12 cellular contexts compared by ENCODE assay signal in genomic region chr6:5115168-5115567, GRCh38. TPM values are rescaled to one million over a fixed set of nuclear protein-coding genes. Genes with fewer than 3 reads are reported as not detected.
DNase-seq lines count a peak whose midpoint lies in the region; ATAC-seq and TF ChIP-seq lines count a peak whose summit lies in the region.
"Had no signal": no experiment of that assay in that cellular context is flagged by ENCODE, and none has a peak within 500 bp of the region (broad histone marks: within the 10 kb centered on the region; RNA-seq: fewer than 3 reads in every experiment).

No MANE protein-coding gene starts in this region.

- peak; percentile 85 for ATAC-seq in mucosa of descending colon
- no peak for ATAC-seq in T-cell (replicated peaks in 1 of 4)
- no peak for ATAC-seq in psoas muscle
- ATAC-seq in activated T-cell treated with anti-CD3 and anti-CD28 coated beads, Interleukin-2, amount 50 U/mL, for 72 hours (replicated peaks in 1 of 2), result no peak
- ATAC-seq: stimulated activated naive CD8-positive, alpha-beta T cell treated with anti-CD3 and anti-CD28 coated beads, Interleukin-15, amount 100 ng/mL, for 72 hours had no signal

- no peak overlapping the region for H3K27ac Mint-ChIP-seq in T-cell
- no peak overlapping the region for H3K27ac Mint-ChIP-seq in activated T-cell treated with anti-CD3 and anti-CD28 coated beads, Interleukin-2, amount 50 U/mL, for 72 hours
- H3K27ac Mint-ChIP-seq: CD8-positive, alpha-beta memory T cell; stimulated activated naive CD8-positive, alpha-beta T cell treated with anti-CD3 and anti-CD28 coated beads, Interleukin-15, amount 100 ng/mL, for 72 hours had no signal

- H4K20me1 ChIP-seq in OCI-LY7 (ENCODE audit: insufficient read depth, low read length), result no peaks in the 10 kb centered on the region

- WGBS in psoas muscle, 3 donors, result 92% methylated on average over 10 of the region's 10 CpGs

- no peaks in the 10 kb centered on the region for H3K79me2 ChIP-seq in OCI-LY7 (ENCODE audit: insufficient read depth, low read depth, low read length)

- CTCF ChIA-PET in OCI-LY7 (lab: Charles Lee; ENCODE audit: unreplicated experiment), result no interaction called here
- CTCF ChIA-PET in T-cell (lab: Charles Lee), result no interaction called here

- H3K36me3 ChIP-seq in OCI-LY7 (ENCODE audit: insufficient read depth, low read length) (no peaks in the 10 kb centered on the region; the same call in 1 of the 2 replicates), mucosa of descending colon (ENCODE audit: low read depth) (no peaks in the 10 kb centered on the region), psoas muscle (ENCODE audit: insufficient read depth in 1 of 2, low read depth in 1 of 2) (no peaks in the 10 kb centered on the region)

- POLR2A ChIA-PET in OCI-LY7 (lab: Charles Lee), result interaction anchor here (1.0 kb wide), 1 partner anchor 17 kb away, joined by 3 read pairs; no protein-coding TSS in a partner anchor
- POLR2A ChIA-PET in T-cell (lab: Charles Lee), result no interaction called here

- peak; percentile 88 for DNase-seq in DMS53 (lab: John Stamatoyannopoulos, UW)
- no peak for DNase-seq in OCI-LY7 (ENCODE audit: low spot score)
- peak; percentile 74 for DNase-seq in fibroblast of gingiva (ENCODE audit: low read depth)
- DNase-seq in mucosa of descending colon, result peak in 2 of 3 donors; percentile 58 to 67
- DNase-seq in SHP77 (lab: John Stamatoyannopoulos, UW), result no peak
- no peak for DNase-seq in T-cell
- DNase-seq in psoas muscle, result no peak
- no peak for DNase-seq in activated T-cell treated with anti-CD3 and anti-CD28 coated beads, Interleukin-2, amount 50 U/mL, for 72 hours
- DNase-seq: CD8-positive, alpha-beta memory T cell; GF-D8; NCI-H2227 treated with DMSO at 0.1 percent for 48 hours; stimulated activated naive CD8-positive, alpha-beta T cell treated with anti-CD3 and anti-CD28 coated beads, Interleukin-15, amount 100 ng/mL, for 72 hours had no signal

- 0 out of 2 replicates have a peak, but pooled peaks have one; percentile 17 for TF ChIP-seq CTCF in OCI-LY7 (conservative IDR thresholded peaks at IDR 0.05; ENCODE audit: low read length)
- TF ChIP-seq CTCF in mucosa of descending colon (IDR thresholded peaks at IDR 0.05), result peak; percentile 24
- TF ChIP-seq CTCF in psoas muscle (IDR thresholded peaks at IDR 0.05), result no peak

- H3K4me3 ChIP-seq in OCI-LY7 (ENCODE audit: low read depth, low read length, poor library complexity, severe bottlenecking), result no peak overlapping the region
- no peak overlapping the region for H3K4me3 ChIP-seq in mucosa of descending colon
- no peak overlapping the region for H3K4me3 ChIP-seq in psoas muscle

- no peaks in the 10 kb centered on the region for H3K4me1 Mint-ChIP-seq in T-cell
- H3K4me1 Mint-ChIP-seq in activated T-cell treated with anti-CD3 and anti-CD28 coated beads, Interleukin-2, amount 50 U/mL, for 72 hours (ENCODE audit: low read depth), result no peaks in the 10 kb centered on the region
- H3K4me1 Mint-ChIP-seq: CD8-positive, alpha-beta memory T cell had no signal

- no peaks in the 10 kb centered on the region for H3K9me2 ChIP-seq in OCI-LY7 (ENCODE audit: insufficient read depth, low read length)

- BruUV-seq in OCI-LY7 (replicated peaks; lab: Mats Ljungman, UMichigan), result no TSS peak

- no peak overlapping the region for H2AFZ ChIP-seq in OCI-LY7 (ENCODE audit: low read length)

- intact Hi-C loops in OCI-LY7 (cut with micrococcal nuclease; ENCODE audit: unreplicated experiment) (no loop called here), mucosa of descending colon (cut with DNase I, micrococcal nuclease) (no loop called here), psoas muscle (cut with DNase I) (no loop called here)

- no peaks in the 10 kb centered on the region for H3K27me3 Mint-ChIP-seq in T-cell
- H3K27me3 Mint-ChIP-seq in activated T-cell treated with anti-CD3 and anti-CD28 coated beads, Interleukin-2, amount 50 U/mL, for 72 hours (ENCODE audit: low read depth), result no peaks in the 10 kb centered on the region
- H3K27me3 Mint-ChIP-seq: CD8-positive, alpha-beta memory T cell; stimulated activated naive CD8-positive, alpha-beta T cell treated with anti-CD3 and anti-CD28 coated beads, Interleukin-15, amount 100 ng/mL, for 72 hours had no signal

- no peak overlapping the region for H3K27ac ChIP-seq in OCI-LY7 (ENCODE audit: low read depth, low read length, poor library complexity, severe bottlenecking)
- no peak overlapping the region for H3K27ac ChIP-seq in psoas muscle

- no peaks in the 10 kb centered on the region for H3K9me3 Mint-ChIP-seq in T-cell
- H3K9me3 Mint-ChIP-seq in activated T-cell treated with anti-CD3 and anti-CD28 coated beads, Interleukin-2, amount 50 U/mL, for 72 hours, result no peaks in the 10 kb centered on the region
- H3K9me3 Mint-ChIP-seq: CD8-positive, alpha-beta memory T cell; stimulated activated naive CD8-positive, alpha-beta T cell treated with anti-CD3 and anti-CD28 coated beads, Interleukin-15, amount 100 ng/mL, for 72 hours had no signal

- H3K27me3 ChIP-seq in psoas muscle (ENCODE audit: insufficient read depth in 3 of 3, low read length in 2 of 3), result no peaks in the 10 kb centered on the region

- peaks cover 18% of the 10 kb centered on the region for H3K36me3 Mint-ChIP-seq in T-cell
- peaks cover 0 to under 1% of the 10 kb centered on the region in 2 donors for H3K36me3 Mint-ChIP-seq in activated T-cell treated with anti-CD3 and anti-CD28 coated beads, Interleukin-2, amount 50 U/mL, for 72 hours (ENCODE audit: insufficient read depth in 2 of 2)

- H3K4me2 ChIP-seq in OCI-LY7 (ENCODE audit: low read length), result no peak overlapping the region

- H3K9me3 ChIP-seq in OCI-LY7 (ENCODE audit: low read length), result no peaks in the 10 kb centered on the region
- H3K9me3 ChIP-seq in mucosa of descending colon, result no peaks in the 10 kb centered on the region
- no peaks in the 10 kb centered on the region for H3K9me3 ChIP-seq in psoas muscle

- H3K4me3 Mint-ChIP-seq in T-cell, result no peak overlapping the region
- no peak overlapping the region for H3K4me3 Mint-ChIP-seq in activated T-cell treated with anti-CD3 and anti-CD28 coated beads, Interleukin-2, amount 50 U/mL, for 72 hours
- H3K4me3 Mint-ChIP-seq: stimulated activated naive CD8-positive, alpha-beta T cell treated with anti-CD3 and anti-CD28 coated beads, Interleukin-15, amount 100 ng/mL, for 72 hours had no signal

- no peaks in the 10 kb centered on the region for H3K4me1 ChIP-seq in OCI-LY7 (ENCODE audit: insufficient read depth, low read length, poor library complexity, severe bottlenecking)
- H3K4me1 ChIP-seq in mucosa of descending colon (ENCODE audit: low read depth), result no peaks in the 10 kb centered on the region
- H3K4me1 ChIP-seq in psoas muscle, result no peaks in the 10 kb centered on the region

RNA-seq across cellular contexts. Expression of gene PPP1R3G, which starts 30.0 kb away (rescaled TPM):
- total RNA-seq in OCI-LY7 (2014; rRNA removed; shearing (Covaris generic)), result 0.10 and 0.13 TPM in 2 replicates
- total RNA-seq in OCI-LY7 (2022), result 0.10 TPM in 1 of 2 replicates, not detected in the other
- total RNA-seq in mucosa of descending colon, result 1 to 10 TPM in 1 of 3 donors, under 1 TPM in 2; 0.46 to 2.8 (median 0.55) TPM
- total RNA-seq in T-cell, result under 1 TPM in 2 of 5 donors, not detected in 3; 0.06 to 0.07 TPM
- total RNA-seq in psoas muscle, result under 1 TPM; 0.10 to 0.50 (median 0.33) TPM
- polyA plus RNA-seq in psoas muscle, result under 1 TPM; 0.06 to 0.13 (median 0.09) TPM
- total RNA-seq in activated T-cell treated with anti-CD3 and anti-CD28 coated beads, Interleukin-2, amount 50 U/mL, for 72 hours, result under 1 TPM in 1 of 2 donors, not detected in 1; 0.05 TPM
- total RNA-seq: CD8-positive, alpha-beta memory T cell had no signal
- polyA plus RNA-seq: CD8-positive, alpha-beta memory T cell had no signal

Comparison
In these comparisons a context has a peak if more than half of its experiments do, and no peak if none do; other contexts are left out.
1. DNase-seq: peak in DMS53 (single experiment), fibroblast of gingiva (single experiment) and mucosa of descending colon (2 of 3); none in OCI-LY7 (single experiment), SHP77 (0 of 2), T-cell (0 of 34), psoas muscle (0 of 2) and activated T-cell treated with anti-CD3 and anti-CD28 coated beads, Interleukin-2, amount 50 U/mL, for 72 hours (0 of 2).